Comparison of ENCODE assay signal across 29 cellular contexts in genomic region chr10:128247576-128247975, GRCh38.
DNase-seq lines count a peak whose midpoint lies in the region; ATAC-seq lines count a peak whose summit lies in the region.
"Had no signal": no experiment of that assay in that cellular context is flagged by ENCODE, and none has a peak within 500 bp of the region (broad histone marks: within the 10 kb centered on the region; RNA-seq: fewer than 3 reads in every experiment).

No MANE protein-coding gene starts in this region.

- no peak overlapping the region for H4K91ac ChIP-seq in neuronal stem cell (ENCODE audit: low read depth, low read length, poor library complexity)

- no peak for DNase-seq in neuronal stem cell (ENCODE audit: low spot score)
- DNase-seq in activated T-cell treated with anti-CD3 and anti-CD28 coated beads, Interleukin-2, amount 50 U/mL, for 72 hours, result no peak
- DNase-seq: 8988T; ACHN; AML-193; BE2C; C1 segment of cervical spinal cord; Caco-2; Calu3; CD4-positive, alpha-beta memory T cell; CD4-positive, alpha-beta T cell; CD4-positive, CD25-positive, alpha-beta regulatory T cell; CD8-positive, alpha-beta memory T cell; CD8-positive, alpha-beta T cell; COR-L47; DMS 273 treated with DMSO at 0.1 percent for 48 hours; DMS153; DMS53; DMS79; DMS79 treated with DMSO at 0.1 percent for 48 hours; DND-41; EL had no signal

- H3K27me3 ChIP-seq in neuronal stem cell (ENCODE audit: control insufficient read depth in 3 of 3, insufficient read depth in 3 of 3, low read depth in 1 of 3, low read length in 3 of 3), result no peaks in the 10 kb centered on the region
- H3K27me3 ChIP-seq: BE2C; BLaER1; BLaER1 treated with 17β-estradiol and CSF1 and Interleukin-3, amounts not matched to agents 10 nM and 100 nM had no signal

- no CpG with 5 or more reads among the region's 8 CpGs for WGBS in neuronal stem cell (ENCODE audit: extremely low coverage in 2 of 2, insufficient read length in 2 of 2, insufficient replicate concordance in 1 of 2), 2 donors

- H2AK5ac ChIP-seq in neuronal stem cell (ENCODE audit: low read depth, low read length), result peak overlapping the region; percentile 42

- no peak overlapping the region for H3K9ac ChIP-seq in neuronal stem cell (ENCODE audit: low read depth, low read length, poor library complexity)
- H3K9ac ChIP-seq: BLaER1; BLaER1 treated with 17β-estradiol and CSF1 and Interleukin-3, amounts not matched to agents 10 nM and 100 nM had no signal

- H3K4me2 ChIP-seq in neuronal stem cell (ENCODE audit: insufficient read depth, low read length, poor library complexity, severe bottlenecking), result no peak overlapping the region
- H3K4me2 ChIP-seq: A549; BLaER1; BLaER1 treated with 17β-estradiol and CSF1 and Interleukin-3, amounts not matched to agents 10 nM and 100 nM had no signal

- H3K9me3 ChIP-seq in neuronal stem cell (replicated peaks in 1 of 2; ENCODE audit: control insufficient read depth in 2 of 2, insufficient read depth in 1 of 2, low read depth in 1 of 2, low read length in 2 of 2), result no peaks in the 10 kb centered on the region
- H3K9me3 ChIP-seq: A549, BE2C, BLaER1, Caco-2 had no signal

- H3K4ac ChIP-seq in neuronal stem cell (ENCODE audit: low read length), result no peak overlapping the region

- H3K4me3 Mint-ChIP-seq in activated T-cell treated with anti-CD3 and anti-CD28 coated beads, Interleukin-2, amount 50 U/mL, for 72 hours, result no peak overlapping the region
- H3K4me3 Mint-ChIP-seq: B cell; CD14-positive monocyte; CD4-positive, alpha-beta memory T cell; CD4-positive, alpha-beta T cell; CD4-positive, CD25-positive, alpha-beta regulatory T cell; CD8-positive, alpha-beta memory T cell; CD8-positive, alpha-beta T cell had no signal

- no peaks in the 10 kb centered on the region for H3K36me3 Mint-ChIP-seq in activated T-cell treated with anti-CD3 and anti-CD28 coated beads, Interleukin-2, amount 50 U/mL, for 72 hours (ENCODE audit: insufficient read depth in 2 of 2)
- H3K36me3 Mint-ChIP-seq: CD14-positive monocyte; CD4-positive, alpha-beta memory T cell; CD4-positive, CD25-positive, alpha-beta regulatory T cell; CD8-positive, alpha-beta memory T cell; CD8-positive, alpha-beta T cell had no signal

- H3K14ac ChIP-seq in neuronal stem cell (ENCODE audit: low read length), result no peak overlapping the region

- no peak overlapping the region for H3K27ac Mint-ChIP-seq in activated T-cell treated with anti-CD3 and anti-CD28 coated beads, Interleukin-2, amount 50 U/mL, for 72 hours
- H3K27ac Mint-ChIP-seq: B cell; CD4-positive, alpha-beta memory T cell; CD4-positive, alpha-beta T cell; CD8-positive, alpha-beta T cell had no signal

- no peaks in the 10 kb centered on the region for H3K79me1 ChIP-seq in neuronal stem cell (ENCODE audit: low read depth, low read length)

- no peak overlapping the region for H2BK15ac ChIP-seq in neuronal stem cell (ENCODE audit: low read length)

- no peak overlapping the region for H2BK5ac ChIP-seq in neuronal stem cell (ENCODE audit: low read length)

- H3K4me1 ChIP-seq in neuronal stem cell (ENCODE audit: control insufficient read depth in 2 of 2, insufficient read depth in 1 of 2, low read depth in 1 of 2, low read length in 2 of 2), result no peaks in the 10 kb centered on the region
- H3K4me1 ChIP-seq: A549, BE2C, Caco-2 had no signal

- H3K4me3 ChIP-seq in neuronal stem cell (ENCODE audit: low read length in 2 of 2), result no peak overlapping the region
- H3K4me3 ChIP-seq: A549; BLaER1; BLaER1 treated with 17β-estradiol and CSF1 and Interleukin-3, amounts not matched to agents 10 nM and 100 nM had no signal

- no peaks in the 10 kb centered on the region for H3K9me3 Mint-ChIP-seq in activated T-cell treated with anti-CD3 and anti-CD28 coated beads, Interleukin-2, amount 50 U/mL, for 72 hours
- H3K9me3 Mint-ChIP-seq: CD4-positive, alpha-beta T cell; CD8-positive, alpha-beta T cell had no signal

- no peak overlapping the region for H2BK120ac ChIP-seq in neuronal stem cell (ENCODE audit: low read depth, low read length)

- no peak overlapping the region for H4K8ac ChIP-seq in neuronal stem cell (ENCODE audit: low read depth, low read length)

- H3K4me1 Mint-ChIP-seq in activated T-cell treated with anti-CD3 and anti-CD28 coated beads, Interleukin-2, amount 50 U/mL, for 72 hours (ENCODE audit: low read depth), result no peaks in the 10 kb centered on the region
- H3K4me1 Mint-ChIP-seq: B cell; CD14-positive monocyte; CD4-positive, alpha-beta memory T cell; CD4-positive, CD25-positive, alpha-beta regulatory T cell; CD8-positive, alpha-beta memory T cell had no signal

- no peak overlapping the region for H2AFZ ChIP-seq in neuronal stem cell (ENCODE audit: low read length)

- no peak overlapping the region for H3K23ac ChIP-seq in neuronal stem cell (ENCODE audit: low read depth, low read length, poor library complexity)

- H2BK12ac ChIP-seq in neuronal stem cell (ENCODE audit: low read length), result no peak overlapping the region

- ATAC-seq in activated T-cell treated with anti-CD3 and anti-CD28 coated beads, Interleukin-2, amount 50 U/mL, for 72 hours (replicated peaks in 1 of 2), result no peak
- ATAC-seq: A549; CD8-positive, alpha-beta T cell had no signal

- no peak overlapping the region for H3K18ac ChIP-seq in neuronal stem cell (ENCODE audit: low read length)

- no peaks in the 10 kb centered on the region for H3K27me3 Mint-ChIP-seq in activated T-cell treated with anti-CD3 and anti-CD28 coated beads, Interleukin-2, amount 50 U/mL, for 72 hours (ENCODE audit: low read depth)
- H3K27me3 Mint-ChIP-seq: CD4-positive, alpha-beta T cell had no signal

- no peaks in the 10 kb centered on the region for H3K36me3 ChIP-seq in neuronal stem cell (replicated peaks in 1 of 2; ENCODE audit: control insufficient read depth in 2 of 2, insufficient read depth in 2 of 2, low read length in 2 of 2)
- H3K36me3 ChIP-seq: BE2C had no signal

- H3K27ac ChIP-seq in neuronal stem cell (replicated peaks; ENCODE audit: low read length), result no peak overlapping the region
- H3K27ac ChIP-seq: 22Rv1; A549; BLaER1; BLaER1 treated with 17β-estradiol and CSF1 and Interleukin-3, amounts not matched to agents 10 nM and 100 nM; C4-2B had no signal
